In genomic region chr16:76959166-76959565, GRCh38 we compare ENCODE assay signal across 25 cellular contexts.
"Had no signal": no experiment of that assay in that cellular context is flagged by ENCODE, and none has a peak within 500 bp of the region (broad histone marks: within the 10 kb centered on the region; RNA-seq: fewer than 3 reads in every experiment).

No MANE protein-coding gene starts in this region.

- H2AFZ ChIP-seq: neural progenitor cell, parathyroid adenoma had no signal

- H3K9ac ChIP-seq: neural progenitor cell, parathyroid adenoma had no signal

- H3K79me2 ChIP-seq: parathyroid adenoma had no signal

- H3K27me3 ChIP-seq: colonic mucosa, esophagus squamous epithelium, heart right ventricle, neural progenitor cell, right atrium auricular region, thyroid gland had no signal

- H3K27ac ChIP-seq: colonic mucosa, esophagus squamous epithelium, heart right ventricle, neural progenitor cell, parathyroid adenoma, right atrium auricular region, thyroid gland had no signal

- H3K9me3 ChIP-seq: colonic mucosa, esophagus squamous epithelium, right atrium auricular region, thyroid gland had no signal

- H3K4me1 ChIP-seq: colonic mucosa, esophagus squamous epithelium, heart right ventricle, neural progenitor cell, parathyroid adenoma, right atrium auricular region, thyroid gland had no signal

- DNase-seq: colonic mucosa; effector CD8-positive, alpha-beta T cell; endodermal cell; erythroblast; esophagus squamous epithelium; foreskin melanocyte; glutamatergic neuron; heart right ventricle; hippocampal formation; immature natural killer cell; mesendoderm; midbrain; naive thymus-derived CD4-positive, alpha-beta T cell; stimulated activated CD4-positive, alpha-beta T cell treated with anti-CD3 and anti-CD28 coated beads, Interleukin-12 subunit alpha, Interleukin-12 subunit beta, amount 100 ng/mL, for 4 hours; stimulated activated CD4-positive, alpha-beta T cell treated with anti-CD3 and anti-CD28 coated beads, Interleukin-1b, Interleukin-23, amount 100 ng/mL, for 48 hours; stimulated activated CD4-positive, alpha-beta T cell treated with anti-CD3 and anti-CD28 coated beads, Interleukin-4, amount 100 ng/mL, for 1 hour; stimulated activated CD8-positive, alpha-beta memory T cell treated with anti-CD3 and anti-CD28 coated beads, Interleukin-4, amount 100 ng/mL, for 48 hours; stimulated activated naive CD4-positive, alpha-beta T cell; stimulated activated naive CD8-positive, alpha-beta T cell treated with anti-CD3 and anti-CD28 coated beads, Interleukin-15, amount 100 ng/mL, for 72 hours; thyroid gland had no signal

- H3K4me2 ChIP-seq: neural progenitor cell, smooth muscle cell had no signal

- H3K36me3 ChIP-seq: colonic mucosa, esophagus squamous epithelium, heart right ventricle, neural progenitor cell, right atrium auricular region, thyroid gland had no signal

- FAIRE-seq: keratinocyte had no signal

- H3K4me3 ChIP-seq: colonic mucosa, esophagus squamous epithelium, heart right ventricle, neural progenitor cell, right atrium auricular region, smooth muscle cell, thyroid gland had no signal
